ENCODE assay signal across 1 cellular context in the genomic region with DNA sequence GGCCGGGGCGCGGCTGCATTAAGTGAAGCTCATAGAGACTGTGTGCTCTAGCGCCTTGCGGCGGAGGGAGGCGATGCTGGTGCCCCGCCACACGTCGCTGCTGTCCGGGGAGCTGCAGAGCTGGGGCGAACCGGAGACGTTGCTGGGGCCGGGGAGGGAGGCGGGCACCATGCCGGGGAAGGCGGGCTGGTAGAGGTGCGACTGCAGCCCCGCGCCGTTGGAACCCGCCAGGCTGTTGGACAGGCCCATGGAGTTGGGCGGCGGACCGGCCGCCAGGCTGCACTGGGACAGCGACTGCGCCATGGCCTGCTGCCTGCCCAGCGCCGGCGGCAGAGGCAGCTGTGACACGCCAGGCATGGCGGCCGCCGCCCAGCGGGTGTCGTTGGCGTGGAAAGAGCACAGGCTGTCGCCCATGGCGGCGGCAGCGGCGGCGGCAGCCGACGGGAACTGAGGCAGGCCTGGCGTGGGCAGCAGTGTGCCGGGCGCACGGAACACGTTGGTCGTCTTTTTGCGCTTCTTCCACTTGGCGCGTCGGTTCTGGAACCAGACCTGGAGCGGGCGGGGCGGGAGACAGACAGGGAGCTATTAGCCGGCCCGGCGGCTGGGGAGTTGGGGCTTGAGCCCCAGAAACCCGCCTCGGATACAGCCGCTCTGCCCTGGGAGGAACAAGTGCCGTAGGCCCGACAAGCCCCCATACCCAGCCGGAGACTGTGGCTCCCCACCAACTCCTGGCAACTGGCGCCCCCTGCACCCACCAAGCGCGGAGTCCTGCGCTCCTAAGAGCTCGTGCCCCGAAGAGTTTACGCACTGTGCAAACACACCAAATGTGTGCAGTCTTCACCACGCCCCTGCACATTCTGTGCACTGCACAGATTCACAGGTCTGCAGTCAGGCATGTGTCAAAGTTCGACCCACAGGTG.
TF ChIP-seq lines count a peak whose summit lies in the region.

No MANE protein-coding gene starts in this region.

TF ChIP-seq in GM23338, 12 proteins besides CTCF, POLR2A, EP300 and RAD21 (continued from another document):
- TF ChIP-seq, protein P1, sequence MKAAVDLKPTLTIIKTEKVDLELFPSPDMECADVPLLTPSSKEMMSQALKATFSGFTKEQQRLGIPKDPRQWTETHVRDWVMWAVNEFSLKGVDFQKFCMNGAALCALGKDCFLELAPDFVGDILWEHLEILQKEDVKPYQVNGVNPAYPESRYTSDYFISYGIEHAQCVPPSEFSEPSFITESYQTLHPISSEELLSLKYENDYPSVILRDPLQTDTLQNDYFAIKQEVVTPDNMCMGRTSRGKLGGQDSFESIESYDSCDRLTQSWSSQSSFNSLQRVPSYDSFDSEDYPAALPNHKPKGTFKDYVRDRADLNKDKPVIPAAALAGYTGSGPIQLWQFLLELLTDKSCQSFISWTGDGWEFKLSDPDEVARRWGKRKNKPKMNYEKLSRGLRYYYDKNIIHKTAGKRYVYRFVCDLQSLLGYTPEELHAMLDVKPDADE (IDR thresholded peaks at IDR 0.05): no peak
- TF ChIP-seq EZH2phosphoT487 (IDR thresholded peaks at IDR 0.05; ENCODE audit: unreplicated experiment) (peak; percentile 88), CREB1 (CRISPR knock-in tag; IDR thresholded peaks at IDR 0.05; ENCODE audit: low read depth) (0 out of 2 replicates have a peak, but pooled peaks have one; percentile 20), STAT1 (IDR thresholded peaks at IDR 0.05; ENCODE audit: unreplicated experiment) (no peak), ZNF114 (CRISPR knock-in tag; IDR thresholded peaks at IDR 0.05) (no peak), NANOG (IDR thresholded peaks at IDR 0.05; ENCODE audit: borderline replicate concordance) (no peak)
- TF ChIP-seq, protein P2, sequence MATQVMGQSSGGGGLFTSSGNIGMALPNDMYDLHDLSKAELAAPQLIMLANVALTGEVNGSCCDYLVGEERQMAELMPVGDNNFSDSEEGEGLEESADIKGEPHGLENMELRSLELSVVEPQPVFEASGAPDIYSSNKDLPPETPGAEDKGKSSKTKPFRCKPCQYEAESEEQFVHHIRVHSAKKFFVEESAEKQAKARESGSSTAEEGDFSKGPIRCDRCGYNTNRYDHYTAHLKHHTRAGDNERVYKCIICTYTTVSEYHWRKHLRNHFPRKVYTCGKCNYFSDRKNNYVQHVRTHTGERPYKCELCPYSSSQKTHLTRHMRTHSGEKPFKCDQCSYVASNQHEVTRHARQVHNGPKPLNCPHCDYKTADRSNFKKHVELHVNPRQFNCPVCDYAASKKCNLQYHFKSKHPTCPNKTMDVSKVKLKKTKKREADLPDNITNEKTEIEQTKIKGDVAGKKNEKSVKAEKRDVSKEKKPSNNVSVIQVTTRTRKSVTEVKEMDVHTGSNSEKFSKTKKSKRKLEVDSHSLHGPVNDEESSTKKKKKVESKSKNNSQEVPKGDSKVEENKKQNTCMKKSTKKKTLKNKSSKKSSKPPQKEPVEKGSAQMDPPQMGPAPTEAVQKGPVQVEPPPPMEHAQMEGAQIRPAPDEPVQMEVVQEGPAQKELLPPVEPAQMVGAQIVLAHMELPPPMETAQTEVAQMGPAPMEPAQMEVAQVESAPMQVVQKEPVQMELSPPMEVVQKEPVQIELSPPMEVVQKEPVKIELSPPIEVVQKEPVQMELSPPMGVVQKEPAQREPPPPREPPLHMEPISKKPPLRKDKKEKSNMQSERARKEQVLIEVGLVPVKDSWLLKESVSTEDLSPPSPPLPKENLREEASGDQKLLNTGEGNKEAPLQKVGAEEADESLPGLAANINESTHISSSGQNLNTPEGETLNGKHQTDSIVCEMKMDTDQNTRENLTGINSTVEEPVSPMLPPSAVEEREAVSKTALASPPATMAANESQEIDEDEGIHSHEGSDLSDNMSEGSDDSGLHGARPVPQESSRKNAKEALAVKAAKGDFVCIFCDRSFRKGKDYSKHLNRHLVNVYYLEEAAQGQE (IDR thresholded peaks at IDR 0.05; ENCODE audit: unreplicated experiment): no peak
